24 cellular contexts compared by ENCODE assay signal in the genomic region with DNA sequence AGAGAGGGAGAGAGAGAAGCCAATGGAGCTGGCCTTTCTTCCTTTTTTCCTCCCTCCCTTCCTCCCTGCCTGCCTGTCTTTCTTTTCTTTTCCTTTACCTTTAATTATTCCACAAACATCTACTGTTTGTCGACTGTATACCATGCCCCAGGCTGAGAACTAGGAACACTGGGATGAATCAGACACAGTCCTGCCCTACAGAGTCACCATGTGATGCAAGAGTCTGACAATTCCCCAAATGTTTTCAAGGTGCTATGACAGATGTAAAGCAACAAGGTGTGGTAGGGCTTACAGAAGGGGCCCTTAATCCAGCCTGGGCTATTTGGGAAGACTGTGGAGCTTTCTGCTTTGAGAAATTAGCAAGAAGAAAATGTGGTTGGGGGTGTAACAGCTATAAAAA. TPM values are rescaled to one million over a fixed set of nuclear protein-coding genes. Genes with fewer than 3 reads are reported as not detected.
"Had no signal": no experiment of that assay in that cellular context is flagged by ENCODE, and none has a peak within 500 bp of the region (broad histone marks: within the 10 kb centered on the region; RNA-seq: fewer than 3 reads in every experiment).

No MANE protein-coding gene starts in this region.

- H3K9me3 Mint-ChIP-seq: immature natural killer cell, nephron progenitor cell had no signal

- FAIRE-seq: kidney, small intestine had no signal

- DNase-seq: cortex of kidney; dorsolateral prefrontal cortex; effector CD8-positive, alpha-beta T cell; esophagus squamous epithelium; foreskin fibroblast; immature natural killer cell; kidney; left cardiac atrium; left ventricle myocardium inferior; lower lobe of right lung; mesendoderm; naive thymus-derived CD4-positive, alpha-beta T cell; nephron progenitor cell; posterior cingulate gyrus; small intestine; stimulated activated CD4-positive, alpha-beta T cell treated with anti-CD3 and anti-CD28 coated beads, Interleukin-12 subunit alpha, Interleukin-12 subunit beta, amount 100 ng/mL, for 4 hours; stimulated activated naive CD8-positive, alpha-beta T cell treated with anti-CD3 and anti-CD28 coated beads, Interleukin-15, Interleukin-2, amounts not matched to agents 100 U/mL and 50 U/mL, for 24 hours; thyroid gland; upper lobe of left lung had no signal

- H3K36me3 ChIP-seq: esophagus squamous epithelium, left ventricle myocardium inferior, lower lobe of right lung, right atrium auricular region, suprapubic skin, thyroid gland, upper lobe of left lung, vagina had no signal

- H3K27ac ChIP-seq: dorsolateral prefrontal cortex, esophagus squamous epithelium, left ventricle myocardium inferior, lower lobe of right lung, right atrium auricular region, suprapubic skin, thyroid gland, upper lobe of left lung, vagina had no signal

- H3K4me3 Mint-ChIP-seq: immature natural killer cell; naive thymus-derived CD4-positive, alpha-beta T cell; nephron progenitor cell had no signal

- H3K27ac Mint-ChIP-seq: immature natural killer cell; naive thymus-derived CD4-positive, alpha-beta T cell; nephron progenitor cell had no signal

- H3K9me3 ChIP-seq: esophagus squamous epithelium, left ventricle myocardium inferior, lower lobe of right lung, right atrium auricular region, suprapubic skin, thyroid gland, upper lobe of left lung, vagina had no signal

- H3K27me3 ChIP-seq: right atrium auricular region, thyroid gland, vagina had no signal

- H3K4me3 ChIP-seq: dorsolateral prefrontal cortex, esophagus squamous epithelium, left ventricle myocardium inferior, lower lobe of right lung, right atrium auricular region, suprapubic skin, thyroid gland, upper lobe of left lung, vagina had no signal

RNA-seq across cellular contexts. Expression of gene SPSB4, which starts 4.0 kb away (rescaled TPM):
- total RNA-seq: esophagus squamous epithelium; mononuclear cell; naive thymus-derived CD4-positive, alpha-beta T cell; pulmonary artery endothelial cell had no signal
